7 cellular contexts compared by ENCODE assay signal in genomic region chr11:14374922-14375630, GRCh38. TPM values are rescaled to one million over a fixed set of nuclear protein-coding genes. Genes with fewer than 3 reads are reported as not detected.
DNase-seq lines count a peak whose midpoint lies in the region; ATAC-seq and TF ChIP-seq lines count a peak whose summit lies in the region.

No MANE protein-coding gene starts in this region.

- H3K27ac Mint-ChIP-seq in neural crest cell (ENCODE audit: unreplicated experiment): no peak overlapping the region

- H3K4me3 ChIP-seq in astrocyte of the cerebellum (ENCODE audit: low read depth, low read length): no peak overlapping the region

- H3K4me3 Mint-ChIP-seq in neural crest cell: no peak overlapping the region

- H3K36me3 Mint-ChIP-seq in neural crest cell (ENCODE audit: low read depth): no peaks in the 10 kb centered on the region

- in situ Hi-C loops in astrocyte of the cerebellum (cut with HindIII; ENCODE audit: low sequenced_read_pairs): no loop called here

- DNase-seq in GM10266 (ENCODE audit: extremely low spot score): peak; percentile 34
- no peak for DNase-seq in astrocyte of the cerebellum (ENCODE audit: low read depth)
- no peak for DNase-seq in neural crest cell (ENCODE audit: low read depth, low spot score)
- no peak for DNase-seq in NCI-H146 treated with DMSO at 0.1 percent for 48 hours (lab: John Stamatoyannopoulos, UW; ENCODE audit: unreplicated experiment)
- no peak for DNase-seq in left lobe of liver (ENCODE audit: low spot score)

- H3K9me3 Mint-ChIP-seq in neural crest cell: no peaks in the 10 kb centered on the region

- peaks cover 42% of the 10 kb centered on the region for H3K27me3 Mint-ChIP-seq in neural crest cell (ENCODE audit: low read depth)

- ATAC-seq in HG02852 (IDR thresholded peaks at IDR 0.05; ENCODE audit: unreplicated experiment): peak; percentile 54
- no peak for ATAC-seq in left lobe of liver
- no peak for ATAC-seq in GM18868 (IDR thresholded peaks at IDR 0.05; ENCODE audit: unreplicated experiment)

- TF ChIP-seq CTCF in GM10266 (IDR thresholded peaks at IDR 0.05; ENCODE audit: control insufficient read depth, insufficient read depth, low read depth, missing control alignments): peak; percentile 28
- peak; percentile 21 for TF ChIP-seq CTCF in astrocyte of the cerebellum (IDR thresholded peaks at IDR 0.05; ENCODE audit: low read depth, low read length, missing control alignments)
- TF ChIP-seq CTCF in neural crest cell (conservative IDR thresholded peaks at IDR 0.05): peak; percentile 23

- H3K4me1 Mint-ChIP-seq in neural crest cell: no peaks in the 10 kb centered on the region

RNA-seq across cellular contexts. Expression of gene RRAS2, which starts 16.1 kb away (rescaled TPM):
- 36.6 and 37.8 TPM in 2 replicates for total RNA-seq in neural crest cell
- total RNA-seq in left lobe of liver: 24.1 TPM
